8 cellular contexts compared by ENCODE assay signal in the genomic region with DNA sequence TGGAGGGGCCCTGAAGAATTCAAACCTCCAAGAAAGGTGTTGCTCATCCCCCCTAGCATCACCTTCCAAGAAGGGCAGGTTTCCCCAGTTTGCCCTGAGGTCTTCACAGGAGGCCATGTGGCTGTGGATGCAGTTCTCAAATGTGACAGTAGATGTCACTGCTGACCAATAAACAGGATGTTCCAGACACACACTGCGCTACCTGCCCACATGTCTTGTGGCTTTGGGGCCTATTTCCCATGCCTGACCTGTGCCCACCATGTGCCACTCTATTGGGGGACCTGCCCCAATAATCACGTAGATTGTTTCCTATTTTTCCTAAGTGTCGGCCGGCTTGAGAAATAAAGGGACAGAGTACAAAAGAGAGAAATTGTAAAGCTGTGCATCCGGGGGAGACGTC. TPM values are rescaled to one million over a fixed set of nuclear protein-coding genes. Genes with fewer than 3 reads are reported as not detected.
DNase-seq lines count a peak whose midpoint lies in the region; ATAC-seq and TF ChIP-seq lines count a peak whose summit lies in the region.

No MANE protein-coding gene starts in this region.

- CTCF ChIA-PET in AG04450 (lab: Charles Lee): interaction anchor here (0.6 to 0.7 kb wide), 2 partner anchors 192 to 383 kb away, joined by 3 read pairs; no protein-coding TSS in a partner anchor
- CTCF ChIA-PET in HEK293 (lab: Yijun Ruan, JAX): interaction anchor here (0.6 to 1.3 kb wide), 6 partner anchors 22 to 261 kb away, joined by 3 to 4 read pairs (median 3); no protein-coding TSS in a partner anchor
- CTCF ChIA-PET in activated CD8-positive, alpha-beta T cell treated with anti-CD3 and anti-CD28 coated beads, Interleukin-2, amount 10 ng/mL, durations not matched to agents 7 days and 5 days (lab: Charles Lee): no interaction called here

- H3K27ac Mint-ChIP-seq in T-helper 17 cell: peak overlapping the region; percentile 27
- peak overlapping the region; percentile 79 for H3K27ac Mint-ChIP-seq in stimulated activated naive CD8-positive, alpha-beta T cell treated with anti-CD3 and anti-CD28 coated beads, Interleukin-15, Interleukin-2, amounts not matched to agents 100 ng/mL and 50 ng/mL, for 24 hours
- no peak overlapping the region for H3K27ac Mint-ChIP-seq in activated CD8-positive, alpha-beta T cell treated with anti-CD3 and anti-CD28 coated beads, Interleukin-2, amount 10 ng/mL, durations not matched to agents 7 days and 5 days
- H3K27ac Mint-ChIP-seq in nephron progenitor cell: no peak overlapping the region

- H3K9me3 ChIP-seq in AG04450 (ENCODE audit: control insufficient read depth, insufficient read depth, low read length): no peaks in the 10 kb centered on the region
- H3K9me3 ChIP-seq in HEK293 (ENCODE audit: control insufficient read depth, insufficient read depth, low read depth, low read length): no peaks in the 10 kb centered on the region
- no peaks in the 10 kb centered on the region for H3K9me3 ChIP-seq in T-helper 17 cell (ENCODE audit: control insufficient read depth, low read length, poor library complexity, severe bottlenecking)

- H3K4me1 Mint-ChIP-seq in T-helper 17 cell: peaks cover 10% of the 10 kb centered on the region
- H3K4me1 Mint-ChIP-seq in stimulated activated naive CD8-positive, alpha-beta T cell treated with anti-CD3 and anti-CD28 coated beads, Interleukin-15, Interleukin-2, amounts not matched to agents 100 ng/mL and 50 ng/mL, for 24 hours (ENCODE audit: low read depth): peaks cover 6% of the 10 kb centered on the region
- no peaks in the 10 kb centered on the region for H3K4me1 Mint-ChIP-seq in activated CD8-positive, alpha-beta T cell treated with anti-CD3 and anti-CD28 coated beads, Interleukin-2, amount 10 ng/mL, durations not matched to agents 7 days and 5 days (ENCODE audit: low read depth)
- no peaks in the 10 kb centered on the region for H3K4me1 Mint-ChIP-seq in nephron progenitor cell

- H3K4me3 Mint-ChIP-seq in T-helper 17 cell (no peak overlapping the region), nephron progenitor cell (no peak overlapping the region)
- H3K4me3 Mint-ChIP-seq in stimulated activated naive CD8-positive, alpha-beta T cell treated with anti-CD3 and anti-CD28 coated beads, Interleukin-15, Interleukin-2, amounts not matched to agents 100 ng/mL and 50 ng/mL, for 24 hours: no peak overlapping the region
- H3K4me3 Mint-ChIP-seq in activated CD8-positive, alpha-beta T cell treated with anti-CD3 and anti-CD28 coated beads, Interleukin-2, amount 10 ng/mL, durations not matched to agents 7 days and 5 days: no peak overlapping the region

- POLR2A ChIA-PET in AG04450 (lab: Yijun Ruan, JAX) (no interaction called here), HEK293 (lab: Yijun Ruan, JAX) (no interaction called here)
- POLR2A ChIA-PET in activated CD8-positive, alpha-beta T cell treated with anti-CD3 and anti-CD28 coated beads, Interleukin-2, amount 10 ng/mL, durations not matched to agents 7 days and 5 days (lab: Charles Lee): no interaction called here

- peak; percentile 92 for ATAC-seq in T-helper 17 cell
- no peak for ATAC-seq in activated CD8-positive, alpha-beta T cell treated with anti-CD3 and anti-CD28 coated beads, Interleukin-2, amount 10 ng/mL, durations not matched to agents 7 days and 5 days

- TF ChIP-seq CTCF in AG04450 (IDR thresholded peaks at IDR 0.05; ENCODE audit: low read depth, low read length) (peak; percentile 74), HEK293 (tag by site-specific recombination; IDR thresholded peaks at IDR 0.05) (peak; percentile 78), nephron progenitor cell (IDR thresholded peaks at IDR 0.05) (no peak)

- H3K27me3 Mint-ChIP-seq in T-helper 17 cell (peaks cover 17% of the 10 kb centered on the region), nephron progenitor cell (ENCODE audit: low read depth, poor library complexity) (no peaks in the 10 kb centered on the region)
- no peaks in the 10 kb centered on the region for H3K27me3 Mint-ChIP-seq in stimulated activated naive CD8-positive, alpha-beta T cell treated with anti-CD3 and anti-CD28 coated beads, Interleukin-15, Interleukin-2, amounts not matched to agents 100 ng/mL and 50 ng/mL, for 24 hours
- H3K27me3 Mint-ChIP-seq in activated CD8-positive, alpha-beta T cell treated with anti-CD3 and anti-CD28 coated beads, Interleukin-2, amount 10 ng/mL, durations not matched to agents 7 days and 5 days (ENCODE audit: low read depth): no peaks in the 10 kb centered on the region

- no peak overlapping the region for H3K4me3 ChIP-seq in AG04450 (ENCODE audit: low read depth, low read length)
- H3K4me3 ChIP-seq in HEK293 (ENCODE audit: low read depth, low read length): no peak overlapping the region

- no peaks in the 10 kb centered on the region for H3K36me3 ChIP-seq in HEK293 (ENCODE audit: control insufficient read depth in 2 of 2, insufficient read depth in 1 of 2, low read length in 2 of 2)

- H3K9me3 Mint-ChIP-seq in stimulated activated naive CD8-positive, alpha-beta T cell treated with anti-CD3 and anti-CD28 coated beads, Interleukin-15, Interleukin-2, amounts not matched to agents 100 ng/mL and 50 ng/mL, for 24 hours: no peaks in the 10 kb centered on the region
- H3K9me3 Mint-ChIP-seq in activated CD8-positive, alpha-beta T cell treated with anti-CD3 and anti-CD28 coated beads, Interleukin-2, amount 10 ng/mL, durations not matched to agents 7 days and 5 days (ENCODE audit: insufficient read depth): no peaks in the 10 kb centered on the region
- no peaks in the 10 kb centered on the region for H3K9me3 Mint-ChIP-seq in nephron progenitor cell

- H3K4me1 ChIP-seq in HEK293 (ENCODE audit: control insufficient read depth, insufficient read depth, low read length): no peaks in the 10 kb centered on the region

- H3K27me3 ChIP-seq in AG04450 (ENCODE audit: control insufficient read depth, insufficient read depth, low read length): no peaks in the 10 kb centered on the region

- H3K27ac ChIP-seq in AG04450 (ENCODE audit: low read depth, low read length) (no peak overlapping the region), HEK293 (ENCODE audit: extremely low read depth, low read depth, low read length) (no peak overlapping the region)

- H3K36me3 Mint-ChIP-seq in T-helper 17 cell (ENCODE audit: low read depth) (peaks cover 5% of the 10 kb centered on the region), nephron progenitor cell (ENCODE audit: low read depth) (no peaks in the 10 kb centered on the region)
- H3K36me3 Mint-ChIP-seq in stimulated activated naive CD8-positive, alpha-beta T cell treated with anti-CD3 and anti-CD28 coated beads, Interleukin-15, Interleukin-2, amounts not matched to agents 100 ng/mL and 50 ng/mL, for 24 hours (ENCODE audit: low read depth): peaks cover 3% of the 10 kb centered on the region
- no peaks in the 10 kb centered on the region for H3K36me3 Mint-ChIP-seq in activated CD8-positive, alpha-beta T cell treated with anti-CD3 and anti-CD28 coated beads, Interleukin-2, amount 10 ng/mL, durations not matched to agents 7 days and 5 days (ENCODE audit: low read depth)

- DNase-seq in AG04450 (ENCODE audit: low read depth, low spot score) (no peak), T-helper 17 cell (peak in 2 of 3 donors; percentile 21 to 35), fibroblast of the conjunctiva (ENCODE audit: low read depth) (peak; percentile 13), T1000 (lab: John Stamatoyannopoulos, UW) (no peak), nephron progenitor cell (no peak)
- no peak for DNase-seq in activated CD8-positive, alpha-beta T cell treated with anti-CD3 and anti-CD28 coated beads, Interleukin-2, amount 10 ng/mL, durations not matched to agents 7 days and 5 days

TF ChIP-seq in HEK293, 187 proteins besides CTCF, POLR2A, EP300 and RAD21 (continues in another document):
- TF ChIP-seq ZNF654 (tag by site-specific recombination; IDR thresholded peaks at IDR 0.05; ENCODE audit: low read depth) (peak; percentile 92), ZFHX2 (tag by site-specific recombination; conservative IDR thresholded peaks at IDR 0.05) (peak; percentile 15; the same call in 1 of the 2 replicates), ZNF747 (tag by site-specific recombination; IDR thresholded peaks at IDR 0.05) (no peak), EGR2 (tag by site-specific recombination; IDR thresholded peaks at IDR 0.05; ENCODE audit: low read depth) (peak; percentile 46; the same call in 1 of the 2 replicates)

RNA-seq across cellular contexts. Expression of gene GSTT2, which starts 4.5 kb away (rescaled TPM):
- polyA plus RNA-seq in AG04450 (2011; rRNA removed): 1.1 and 1.3 TPM in 2 replicates
- polyA minus RNA-seq in AG04450 (2011; rRNA and poly(A)+ RNA removed): not detected in 2 replicates
- total RNA-seq in T-helper 17 cell: not detected
- not detected for total RNA-seq in activated CD8-positive, alpha-beta T cell treated with anti-CD3 and anti-CD28 coated beads, Interleukin-2, amount 10 ng/mL, durations not matched to agents 7 days and 5 days

RNA-seq across cellular contexts. Expression of gene DDT, which starts 10.2 kb away (rescaled TPM):
- 91.4 and 99.4 TPM in 2 replicates for polyA plus RNA-seq in AG04450 (2011; rRNA removed)
- 10.2 and 18.5 TPM in 2 replicates for polyA minus RNA-seq in AG04450 (2011; rRNA and poly(A)+ RNA removed)
- total RNA-seq in T-helper 17 cell: 10 to 100 TPM; 69.4 to 74.2 TPM
- total RNA-seq in activated CD8-positive, alpha-beta T cell treated with anti-CD3 and anti-CD28 coated beads, Interleukin-2, amount 10 ng/mL, durations not matched to agents 7 days and 5 days: 100 to 1,000 TPM; 128 to 136 TPM

RNA-seq across cellular contexts. Expression of gene DDTL, which starts 17.7 kb away (rescaled TPM):
- 0.78 and 1.1 TPM in 2 replicates for polyA plus RNA-seq in AG04450 (2011; rRNA removed)
- 4.2 and 4.5 TPM in 2 replicates for polyA minus RNA-seq in AG04450 (2011; rRNA and poly(A)+ RNA removed)
- total RNA-seq in T-helper 17 cell: 1 to 10 TPM; 2.4 to 3.5 TPM
- not detected for total RNA-seq in activated CD8-positive, alpha-beta T cell treated with anti-CD3 and anti-CD28 coated beads, Interleukin-2, amount 10 ng/mL, durations not matched to agents 7 days and 5 days

RNA-seq across cellular contexts. Expression of gene GSTT4, which starts 20.8 kb away (rescaled TPM):
- not detected in 2 replicates for polyA plus RNA-seq in AG04450 (2011; rRNA removed)
- not detected in 2 replicates for polyA minus RNA-seq in AG04450 (2011; rRNA and poly(A)+ RNA removed)
- not detected for total RNA-seq in T-helper 17 cell
- total RNA-seq in activated CD8-positive, alpha-beta T cell treated with anti-CD3 and anti-CD28 coated beads, Interleukin-2, amount 10 ng/mL, durations not matched to agents 7 days and 5 days: not detected

RNA-seq across cellular contexts. Expression of gene GSTT2B, which starts 23.4 kb away (rescaled TPM):
- 33.1 and 39.7 TPM in 2 replicates for polyA plus RNA-seq in AG04450 (2011; rRNA removed)
- polyA minus RNA-seq in AG04450 (2011; rRNA and poly(A)+ RNA removed): 18.5 and 22.8 TPM in 2 replicates
- total RNA-seq in T-helper 17 cell: not detected
- total RNA-seq in activated CD8-positive, alpha-beta T cell treated with anti-CD3 and anti-CD28 coated beads, Interleukin-2, amount 10 ng/mL, durations not matched to agents 7 days and 5 days: not detected

Comparison
In these comparisons a context has a peak if more than half of its experiments do, and no peak if none do; other contexts are left out.
1. DNase-seq: peak in T-helper 17 cell (2 of 3) and fibroblast of the conjunctiva (single experiment); none in AG04450 (single experiment), T1000 (single experiment), activated CD8-positive, alpha-beta T cell treated with anti-CD3 and anti-CD28 coated beads, Interleukin-2, amount 10 ng/mL, durations not matched to agents 7 days and 5 days (single experiment) and nephron progenitor cell (single experiment).
2. H3K27ac Mint-ChIP-seq: peak in T-helper 17 cell (single experiment) and stimulated activated naive CD8-positive, alpha-beta T cell treated with anti-CD3 and anti-CD28 coated beads, Interleukin-15, Interleukin-2, amounts not matched to agents 100 ng/mL and 50 ng/mL, for 24 hours (single experiment); none in activated CD8-positive, alpha-beta T cell treated with anti-CD3 and anti-CD28 coated beads, Interleukin-2, amount 10 ng/mL, durations not matched to agents 7 days and 5 days (single experiment) and nephron progenitor cell (single experiment).